ENCODE assay signal across 21 cellular contexts in genomic region chr2:10221443-10221842, GRCh38.
"Had no signal": no experiment of that assay in that cellular context is flagged by ENCODE, and none has a peak within 500 bp of the region (broad histone marks: within the 10 kb centered on the region; RNA-seq: fewer than 3 reads in every experiment).

No MANE protein-coding gene starts in this region.

- H3K4me1 ChIP-seq: body of pancreas, psoas muscle, right lobe of liver, upper lobe of right lung had no signal

- ATAC-seq: activated CD8-positive, alpha-beta T cell treated with anti-CD3 and anti-CD28 coated beads for 36 hours; activated naive CD4-positive, alpha-beta T cell treated with anti-CD3 and anti-CD28 coated beads, Interleukin-2, amount 50 U/mL, for 72 hours; body of pancreas; psoas muscle; upper lobe of right lung had no signal

- H3K27me3 ChIP-seq: body of pancreas, right lobe of liver, stomach, testis, upper lobe of right lung had no signal

- H3K9me3 ChIP-seq: body of pancreas, psoas muscle, right lobe of liver, stomach, testis, upper lobe of right lung had no signal

- H3K27ac ChIP-seq: body of pancreas, coronary artery, psoas muscle, right lobe of liver, stomach, testis, upper lobe of right lung had no signal

- DNase-seq: activated B cell treated with CpG ODN at 0.5 μM for 24 hours; activated CD4-positive, alpha-beta T cell treated with anti-CD3 and anti-CD28 coated beads for 48 hours; activated CD8-positive, alpha-beta T cell treated with anti-CD3 and anti-CD28 coated beads for 36 hours; activated gamma-delta T cell; activated T-cell treated with anti-CD3 and anti-CD28 coated beads, Interleukin-2, amount 50 U/mL, for 48 hours; body of pancreas; central memory CD4-positive, alpha-beta T cell; effector CD4-positive, alpha-beta T cell; hippocampal formation; kidney glomerular epithelial cell; mesendoderm; nephron progenitor cell; right lobe of liver; stimulated activated CD4-positive, alpha-beta T cell treated with anti-CD3 and anti-CD28 coated beads, Interleukin-1b, Interleukin-23, amount 100 ng/mL, for 48 hours; stomach; T-helper 2 cell; testis; upper lobe of right lung had no signal

- H3K4me3 ChIP-seq: body of pancreas, coronary artery, psoas muscle, right lobe of liver, stomach, testis, upper lobe of right lung had no signal

- H3K36me3 ChIP-seq: right lobe of liver, stomach, upper lobe of right lung had no signal
